ENCODE assay signal across 8 cellular contexts in genomic region chr14:72089625-72090024, GRCh38.
"Had no signal": no experiment of that assay in that cellular context is flagged by ENCODE, and none has a peak within 500 bp of the region (broad histone marks: within the 10 kb centered on the region; RNA-seq: fewer than 3 reads in every experiment).

No MANE protein-coding gene starts in this region.

- H3K36me3 ChIP-seq: HAP-1 had no signal

- H3K9me3 ChIP-seq: HAP-1 had no signal

- H3K4me1 ChIP-seq: HAP-1 had no signal

- H3K4me3 Mint-ChIP-seq: HFFc6 had no signal

- H3K27ac Mint-ChIP-seq: HFFc6 had no signal

- H3K27ac ChIP-seq: GM23248 had no signal

- DNase-seq: GM23248, H7, HFFc6, IMR-90, KG1 had no signal

- ATAC-seq: HCT116, K562 had no signal

- H3K4me3 ChIP-seq: GM23248, HAP-1, K562 had no signal
